ENCODE assay signal across 8 cellular contexts in genomic region chr2:237923507-237924163, GRCh38. TPM values are rescaled to one million over a fixed set of nuclear protein-coding genes. Genes with fewer than 3 reads are reported as not detected.
DNase-seq lines count a peak whose midpoint lies in the region; ATAC-seq, FAIRE-seq and TF ChIP-seq lines count a peak whose summit lies in the region.

No MANE protein-coding gene starts in this region.

- no peak for FAIRE-seq in HepG2 (lab: Jason Lieb, UNC)

- intact Hi-C loops in HepG2 (cut with micrococcal nuclease; ENCODE audit: unreplicated experiment) = loop anchor here (1.0 kb wide), 2 partner anchors 184 to 216 kb away; no protein-coding TSS in a partner anchor

- peaks cover 4% of the 10 kb centered on the region for H3K36me3 Mint-ChIP-seq in central memory CD8-positive, alpha-beta T cell (ENCODE audit: insufficient read depth)

- peak overlapping the region; percentile 24 for H3K27ac Mint-ChIP-seq in central memory CD8-positive, alpha-beta T cell (ENCODE audit: low read depth)

- 28% methylated on average over 20 of the region's 32 CpGs for WGBS in HepG2 (ENCODE audit: low lambda C conversion rate)

- CTCF ChIA-PET in HepG2 (lab: Yijun Ruan, JAX; ENCODE audit: low intra/inter-chr PET ratio, low total read pairs) = interaction anchor here (0.8 to 1.6 kb wide), 4 partner anchors 65 to 237 kb away, joined by 4 to 6 read pairs (median 5); no protein-coding TSS in a partner anchor

- no peaks in the 10 kb centered on the region for H3K9me3 ChIP-seq in HepG2 (ENCODE audit: low read length)

- H3K27me3 ChIP-seq in HepG2 (ENCODE audit: control insufficient read depth in 1 of 2, insufficient read depth in 2 of 2, low read length in 2 of 2) = peaks cover 2 to 44% of the 10 kb centered on the region in 2 experiments; a peak in 4 of 5 replicates

- no peaks in the 10 kb centered on the region for H3K79me2 ChIP-seq in HepG2 (ENCODE audit: insufficient read depth, low read length)

- H3K4me1 ChIP-seq in HepG2 (ENCODE audit: insufficient read depth, low read length) = peaks cover 8% of the 10 kb centered on the region

- H3K36me3 ChIP-seq in HepG2 (replicated peaks in 1 of 2; ENCODE audit: control insufficient read depth in 1 of 2, insufficient read depth in 2 of 2, low read length in 2 of 2) = no peaks in the 10 kb centered on the region

- peak overlapping the region; percentile 23 for H3K4me3 Mint-ChIP-seq in central memory CD8-positive, alpha-beta T cell

- peak; percentile 85 for ATAC-seq in GM19467 (IDR thresholded peaks at IDR 0.05; ENCODE audit: unreplicated experiment)
- peak; percentile 94 for ATAC-seq in central memory CD8-positive, alpha-beta T cell (replicated peaks; ENCODE audit: extremely low read depth, poor library complexity, severe bottlenecking)
- ATAC-seq in HepG2 = peak; percentile 98

- in situ Hi-C loops in HepG2 (cut with HindIII; ENCODE audit: extremely low pct_ligation_motif_present, low pct_unique_long_range_greater_than_20kb) = no loop called here

- no TSS peak for BruUV-seq in HepG2 (replicated peaks; lab: Mats Ljungman, UMichigan)

- TF ChIP-seq POLR2A in HepG2 (IDR thresholded peaks at IDR 0.05; ENCODE audit: insufficient read depth in 1 of 2, low read depth in 2 of 2, low read length in 2 of 2) = no peak

- H3K9me3 Mint-ChIP-seq in central memory CD8-positive, alpha-beta T cell = no peaks in the 10 kb centered on the region

- TF ChIP-seq CTCF in AG10803 (conservative IDR thresholded peaks at IDR 0.05; ENCODE audit: low read length) (peak; percentile 56), HepG2 (CRISPR knock-in tag; IDR thresholded peaks at IDR 0.05) (peak; percentile 89)

- no peak overlapping the region for H3K27ac ChIP-seq in HepG2 (ENCODE audit: extremely low read length, insufficient read depth, low read length)

- peak; percentile 95 for TF ChIP-seq RAD21 in HepG2 (CRISPR knock-in tag; IDR thresholded peaks at IDR 0.05)

- H3K4me2 ChIP-seq in HepG2 (ENCODE audit: low read depth, low read length) = peak overlapping the region; percentile 65

- no peak for TF ChIP-seq EP300 in HepG2 (IDR thresholded peaks at IDR 0.05; ENCODE audit: low read depth in 2 of 2, low read length in 2 of 2)
- no peak for TF ChIP-seq EP300 in HepG2 (CRISPR knock-in tag; IDR thresholded peaks at IDR 0.05; ENCODE audit: borderline replicate concordance)

- POLR2A ChIA-PET in HepG2 (lab: Yijun Ruan, JAX) = no interaction called here

- DNase-seq in AG10803 (ENCODE audit: low read depth) = peak; percentile 82
- peak; percentile 17 to 37 for DNase-seq in Kasumi-1 (lab: John Stamatoyannopoulos, UW)
- peak; percentile 45 for DNase-seq in activated CD4-positive, CD25-positive, alpha-beta regulatory T cell treated with anti-CD3 and anti-CD28 coated beads, Interleukin-2, amount 50 U/mL, for 16 hours (ENCODE audit: low read depth, low spot score)
- DNase-seq in central memory CD8-positive, alpha-beta T cell (ENCODE audit: low spot score in 2 of 2) = peak; percentile 65 to 77
- peak; percentile 47 for DNase-seq in HepG2 (ENCODE audit: low spot score)
- peak; percentile 36 to 79 (median 55) for DNase-seq in stimulated activated CD4-positive, alpha-beta T cell treated with anti-CD3 and anti-CD28 coated beads, TNF-alpha, amount 100 ng/mL, for 1 hour (ENCODE audit: low read depth in 3 of 3, low spot score in 1 of 3)
- DNase-seq in putamen (ENCODE audit: low spot score) = no peak

- peaks cover 14% of the 10 kb centered on the region for H3K4me1 Mint-ChIP-seq in central memory CD8-positive, alpha-beta T cell

- peak overlapping the region; percentile 37 for H3K4me3 ChIP-seq in AG10803 (ENCODE audit: low read length)
- H3K4me3 ChIP-seq in HepG2 (replicated peaks in 1 of 3; ENCODE audit: insufficient read depth in 1 of 3, low read depth in 2 of 3, low read length in 3 of 3) = peak overlapping the region in 1 of 3 experiments; percentile 58; a peak in 2 of 6 replicates

- H2AFZ ChIP-seq in HepG2 (ENCODE audit: low read length) = no peak overlapping the region

- H3K27me3 Mint-ChIP-seq in central memory CD8-positive, alpha-beta T cell = no peaks in the 10 kb centered on the region

- H3K9ac ChIP-seq in HepG2 (ENCODE audit: insufficient read depth, low read depth, low read length) = no peak overlapping the region

- H4K20me1 ChIP-seq in HepG2 (ENCODE audit: insufficient read depth, low read length) = no peaks in the 10 kb centered on the region

TF ChIP-seq in HepG2, 621 proteins besides CTCF, POLR2A, EP300 and RAD21 (continues in another document):
- TF ChIP-seq BORCS8-MEF2B (CRISPR knock-in tag; IDR thresholded peaks at IDR 0.05) (0 out of 2 replicates have a peak, but pooled peaks have one; percentile 40), MXI1 (IDR thresholded peaks at IDR 0.05; ENCODE audit: borderline replicate concordance, low read depth, low read length) (no peak; the same call in 2 of the 3 replicates), ZFP36L2 (CRISPR knock-in tag; IDR thresholded peaks at IDR 0.05) (no peak), ZNF333 (CRISPR knock-in tag; IDR thresholded peaks at IDR 0.05; ENCODE audit: borderline replicate concordance) (0 out of 2 replicates have a peak, but pooled peaks have one; percentile 31), ZNF235 (CRISPR knock-in tag; IDR thresholded peaks at IDR 0.05; ENCODE audit: borderline replicate concordance) (no peak; the same call in 1 of the 2 replicates), FOXA1 (IDR thresholded peaks at IDR 0.05) (no peak), FOXA1 (CRISPR knock-in tag; IDR thresholded peaks at IDR 0.05) (no peak), MATR3 (CRISPR knock-in tag; IDR thresholded peaks at IDR 0.05) (no peak), ZBTB21 (CRISPR knock-in tag; IDR thresholded peaks at IDR 0.05) (no peak), HCFC1 (IDR thresholded peaks at IDR 0.05; ENCODE audit: low read depth, low read length) (no peak), ZNF615 (CRISPR knock-in tag; IDR thresholded peaks at IDR 0.05; ENCODE audit: borderline replicate concordance) (no peak), KDM1A (CRISPR knock-in tag; IDR thresholded peaks at IDR 0.05) (no peak), RXRA (CRISPR knock-in tag; IDR thresholded peaks at IDR 0.05) (no peak), TBP (CRISPR knock-in tag; IDR thresholded peaks at IDR 0.05) (no peak), FOXJ3 (CRISPR knock-in tag; IDR thresholded peaks at IDR 0.05; ENCODE audit: borderline replicate concordance) (no peak), CBFB (CRISPR knock-in tag; IDR thresholded peaks at IDR 0.05) (no peak), KDM3A (CRISPR knock-in tag; IDR thresholded peaks at IDR 0.05; ENCODE audit: low read depth) (no peak), KDM6A (CRISPR knock-in tag; IDR thresholded peaks at IDR 0.05; ENCODE audit: low read depth) (no peak), ZNF720 (CRISPR knock-in tag; IDR thresholded peaks at IDR 0.05) (no peak), PITX1 (CRISPR knock-in tag; IDR thresholded peaks at IDR 0.05) (no peak), DNMT3B (CRISPR knock-in tag; conservative IDR thresholded peaks at IDR 0.05) (no peak), FOXA3 (CRISPR knock-in tag; IDR thresholded peaks at IDR 0.05) (no peak), ZNF484 (CRISPR knock-in tag; IDR thresholded peaks at IDR 0.05; ENCODE audit: borderline replicate concordance, low read depth) (peak; percentile 27; the same call in 1 of the 2 replicates), ZMAT3 (CRISPR knock-in tag; conservative IDR thresholded peaks at IDR 0.05) (0 out of 2 replicates have a peak, but pooled peaks have one; percentile 36), ISL2 (CRISPR knock-in tag; IDR thresholded peaks at IDR 0.05) (no peak), TFE3 (CRISPR knock-in tag; IDR thresholded peaks at IDR 0.05) (peak; percentile 37; the same call in 1 of the 2 replicates), ARHGAP35 (CRISPR knock-in tag; IDR thresholded peaks at IDR 0.05; ENCODE audit: borderline replicate concordance) (no peak)

RNA-seq across cellular contexts. Expression of gene UBE2F, which starts 43.2 kb away (rescaled TPM):
- total RNA-seq in HepG2 (2016; rRNA removed; fragmentation: Illumina TruSeq; extraction: Trizol) = 73.1 and 79.8 TPM in 2 replicates
- total RNA-seq in HepG2 (2016; cell fraction: cytosol; rRNA removed; fragmentation: Illumina TruSeq; extraction: Trizol; ENCODE audit: low read depth) = 177 and 237 TPM in 2 replicates
- 65.1 and 76.9 TPM in 2 replicates for total RNA-seq in HepG2 (2016; cell fraction: insoluble cytoplasmic fraction; rRNA removed; fragmentation: Illumina TruSeq; extraction: Trizol)
- total RNA-seq in HepG2 (2016; cell fraction: membrane; rRNA removed; fragmentation: Illumina TruSeq; extraction: Trizol) = 185 and 204 TPM in 2 replicates
- total RNA-seq in HepG2 (2016; cell fraction: nucleus; rRNA removed; fragmentation: Illumina TruSeq; extraction: Trizol) = 34.3 and 36.3 TPM in 2 replicates
- 27.3 and 35.4 TPM in 2 replicates for polyA plus RNA-seq in HepG2 (2011; rRNA removed)
- polyA plus RNA-seq in HepG2 (2011; cell fraction: cytosol; rRNA removed) = 41.8 and 45.9 TPM in 2 replicates
- 13.6 and 17.3 TPM in 2 replicates for polyA plus RNA-seq in HepG2 (2011; cell fraction: nucleus; rRNA removed)
- polyA plus RNA-seq in HepG2 (2012) = 40.6 and 43.1 TPM in 2 replicates
- polyA plus RNA-seq in HepG2 (2016; cell fraction: cytosol; fragmentation: Illumina TruSeq; extraction: Trizol; ENCODE audit: low read depth) = 290 and 368 TPM in 2 replicates
- 92.1 and 108 TPM in 2 replicates for polyA plus RNA-seq in HepG2 (2016; cell fraction: insoluble cytoplasmic fraction; fragmentation: Illumina TruSeq; extraction: Trizol; ENCODE audit: low read depth)
- 202 and 262 TPM in 2 replicates for polyA plus RNA-seq in HepG2 (2016; cell fraction: membrane; fragmentation: Illumina TruSeq; extraction: Trizol; ENCODE audit: low read depth)
- polyA plus RNA-seq in HepG2 (2016; cell fraction: nucleus; fragmentation: Illumina TruSeq; extraction: Trizol; ENCODE audit: insufficient read depth, low read depth) = 52.7 and 59.5 TPM in 2 replicates
- 12.1 and 13.1 TPM in 2 replicates for polyA minus RNA-seq in HepG2 (2011; rRNA and poly(A)+ RNA removed; ENCODE audit: low replicate concordance)
- polyA minus RNA-seq in HepG2 (2011; cell fraction: cytosol; rRNA and poly(A)+ RNA removed) = 14.9 and 15.7 TPM in 2 replicates
- 29.1 and 31.0 TPM in 2 replicates for polyA minus RNA-seq in HepG2 (2011; cell fraction: nucleus; rRNA and poly(A)+ RNA removed)
